ENCODE assay signal across 10 cellular contexts in genomic region chr1:204560590-204560989, GRCh38. TPM values are rescaled to one million over a fixed set of nuclear protein-coding genes. Genes with fewer than 3 reads are reported as not detected.
DNase-seq lines count a peak whose midpoint lies in the region; ATAC-seq and TF ChIP-seq lines count a peak whose summit lies in the region.
"Had no signal": no experiment of that assay in that cellular context is flagged by ENCODE, and none has a peak within 500 bp of the region (broad histone marks: within the 10 kb centered on the region; RNA-seq: fewer than 3 reads in every experiment).

No MANE protein-coding gene starts in this region.

- CTCF ChIA-PET in CD8-positive, alpha-beta memory T cell (lab: Charles Lee) = interaction anchor here (1.2 kb wide), 1 partner anchor 16 kb away, joined by 3 read pairs; no protein-coding TSS in a partner anchor

- H2BK120ac ChIP-seq in mesenchymal stem cell (ENCODE audit: low read depth, low read length) = no peak overlapping the region

- no peak overlapping the region for H2AK5ac ChIP-seq in mesenchymal stem cell (ENCODE audit: low read length, severe bottlenecking)

- H2BK5ac ChIP-seq in mesenchymal stem cell (ENCODE audit: low read depth, low read length, poor library complexity, severe bottlenecking) = no peak overlapping the region

- no peak for TF ChIP-seq CTCF in brain microvascular endothelial cell (IDR thresholded peaks at IDR 0.05; ENCODE audit: low read depth, low read length, missing control alignments)
- no peak for TF ChIP-seq CTCF in MM.1S (IDR thresholded peaks at IDR 0.05; ENCODE audit: low read length)

- H3K27ac ChIP-seq in CD8-positive, alpha-beta memory T cell (ENCODE audit: low read depth, low read length) = no peak overlapping the region
- no peak overlapping the region for H3K27ac ChIP-seq in brain microvascular endothelial cell
- H3K27ac ChIP-seq in mesenchymal stem cell (ENCODE audit: low read length, poor library complexity, severe bottlenecking) = no peak overlapping the region
- H3K27ac ChIP-seq in MM.1S (ENCODE audit: low read length) = no peak overlapping the region
- H3K27ac ChIP-seq: gastroesophageal sphincter had no signal

- H3K4me1 ChIP-seq in CD8-positive, alpha-beta memory T cell (ENCODE audit: insufficient read depth, low read length) = peaks cover 36% of the 10 kb centered on the region
- H3K4me1 ChIP-seq in mesenchymal stem cell (ENCODE audit: control insufficient read depth, insufficient read depth, low read depth, low read length) (peaks cover 3% of the 10 kb centered on the region), MM.1S (ENCODE audit: low read length) (peaks cover 25% of the 10 kb centered on the region)
- H3K4me1 ChIP-seq: gastroesophageal sphincter had no signal

- no peaks in the 10 kb centered on the region for H3K9me3 ChIP-seq in CD8-positive, alpha-beta memory T cell (ENCODE audit: low read length)
- H3K9me3 ChIP-seq in mesenchymal stem cell (ENCODE audit: control insufficient read depth, low read length) = no peaks in the 10 kb centered on the region
- H3K9me3 ChIP-seq in MM.1S (replicated peaks; ENCODE audit: insufficient read depth, low read length) = no peaks in the 10 kb centered on the region
- H3K9me3 ChIP-seq: gastroesophageal sphincter had no signal

- no peak overlapping the region for H2BK15ac ChIP-seq in mesenchymal stem cell (ENCODE audit: low read depth, poor library complexity, severe bottlenecking)

- no peak overlapping the region for H4K91ac ChIP-seq in mesenchymal stem cell (ENCODE audit: low read length)

- peak overlapping the region in 6 of 8 donors; percentile 6 to 56 (median 26) for H3K27ac Mint-ChIP-seq in CD8-positive, alpha-beta memory T cell

- no peaks in the 10 kb centered on the region for H3K36me3 ChIP-seq in CD8-positive, alpha-beta memory T cell (ENCODE audit: insufficient read depth, low read length)
- no peaks in the 10 kb centered on the region for H3K36me3 ChIP-seq in brain microvascular endothelial cell (replicated peaks)
- peaks cover 12 to 22% of the 10 kb centered on the region in 2 experiments for H3K36me3 ChIP-seq in mesenchymal stem cell (ENCODE audit: control insufficient read depth in 1 of 2, insufficient read depth in 2 of 2, low read depth in 1 of 2, low read length in 2 of 2)
- no peaks in the 10 kb centered on the region for H3K36me3 ChIP-seq in MM.1S (replicated peaks; ENCODE audit: insufficient read depth, low read length)

- H3K14ac ChIP-seq in mesenchymal stem cell (ENCODE audit: low read length in 2 of 2) = no peak overlapping the region

- H3K23ac ChIP-seq in mesenchymal stem cell (ENCODE audit: low read length in 2 of 2) = no peak overlapping the region

- no peak for ATAC-seq in HG02840 (IDR thresholded peaks at IDR 0.05; ENCODE audit: low FRiP score, unreplicated experiment)
- ATAC-seq in HG02759 (IDR thresholded peaks at IDR 0.05; ENCODE audit: unreplicated experiment) = no peak
- ATAC-seq in GM19455 (IDR thresholded peaks at IDR 0.05; ENCODE audit: unreplicated experiment) = no peak
- ATAC-seq: gastroesophageal sphincter had no signal

- no peak overlapping the region for H3K4me3 ChIP-seq in CD8-positive, alpha-beta memory T cell (ENCODE audit: low read length)
- no peak overlapping the region for H3K4me3 ChIP-seq in brain microvascular endothelial cell (ENCODE audit: low read depth, low read length)
- no peak overlapping the region for H3K4me3 ChIP-seq in mesenchymal stem cell (ENCODE audit: insufficient read depth in 1 of 2, low read depth in 1 of 2, low read length in 2 of 2)
- H3K4me3 ChIP-seq in MM.1S (ENCODE audit: low read length) = no peak overlapping the region
- H3K4me3 ChIP-seq: gastroesophageal sphincter had no signal

- H3K4me3 Mint-ChIP-seq in CD8-positive, alpha-beta memory T cell = no peak overlapping the region

- no peaks in the 10 kb centered on the region for H3K27me3 Mint-ChIP-seq in CD8-positive, alpha-beta memory T cell

- H3K36me3 Mint-ChIP-seq in CD8-positive, alpha-beta memory T cell = peaks cover 0 to 63% (median 17%) of the 10 kb centered on the region in 3 donors

- POLR2A ChIA-PET in CD8-positive, alpha-beta memory T cell (lab: Charles Lee) = no interaction called here

- no peaks in the 10 kb centered on the region for H3K9me3 Mint-ChIP-seq in CD8-positive, alpha-beta memory T cell

- no peak overlapping the region for H2BK12ac ChIP-seq in mesenchymal stem cell (ENCODE audit: low read length in 2 of 2)

- no peak for DNase-seq in CD8-positive, alpha-beta memory T cell
- DNase-seq in HT1080 (ENCODE audit: low read depth) = peak; percentile 53
- DNase-seq in brain microvascular endothelial cell = peak; percentile 16
- DNase-seq in mesenchymal stem cell = peak; percentile 49
- DNase-seq in MM.1S = no peak
- DNase-seq: stimulated activated CD4-positive, alpha-beta T cell treated with anti-CD3 and anti-CD28 coated beads, Interleukin-15, amount 100 ng/mL, for 24 hours had no signal

- H3F3A ChIP-seq in MM.1S (ENCODE audit: insufficient read depth, low read length) = peaks cover 27% of the 10 kb centered on the region

- H3K79me2 ChIP-seq in MM.1S (ENCODE audit: low read length) = no peaks in the 10 kb centered on the region

- H3K4ac ChIP-seq in mesenchymal stem cell (ENCODE audit: low read depth in 1 of 2, low read length in 2 of 2) = no peak overlapping the region

- H3K9ac ChIP-seq in mesenchymal stem cell (ENCODE audit: low read length) (no peak overlapping the region), MM.1S (ENCODE audit: low read length) (no peak overlapping the region)

- no peaks in the 10 kb centered on the region for H3K27me3 ChIP-seq in CD8-positive, alpha-beta memory T cell (ENCODE audit: insufficient read depth, low read length, poor library complexity, severe bottlenecking)
- H3K27me3 ChIP-seq in brain microvascular endothelial cell (replicated peaks) = no peaks in the 10 kb centered on the region
- H3K27me3 ChIP-seq in mesenchymal stem cell (ENCODE audit: control insufficient read depth in 1 of 2, insufficient read depth in 1 of 2, low read length in 2 of 2) = no peaks in the 10 kb centered on the region
- H3K27me3 ChIP-seq in MM.1S (replicated peaks; ENCODE audit: insufficient read depth, low read length) = no peaks in the 10 kb centered on the region
- H3K27me3 ChIP-seq: gastroesophageal sphincter had no signal

- H3K4me2 ChIP-seq in mesenchymal stem cell (ENCODE audit: low read length, poor library complexity, severe bottlenecking) (no peak overlapping the region), MM.1S (ENCODE audit: low read depth, low read length) (no peak overlapping the region)

- H2AFZ ChIP-seq in mesenchymal stem cell (ENCODE audit: low read depth, low read length) (no peak overlapping the region), MM.1S (ENCODE audit: low read length) (no peak overlapping the region)

- H3K4me1 Mint-ChIP-seq in CD8-positive, alpha-beta memory T cell = peaks cover 35 to 50% (median 44%) of the 10 kb centered on the region in 3 donors

- in situ Hi-C loops in brain microvascular endothelial cell (cut with HindIII; ENCODE audit: low pct_ligation_motif_present, low sequenced_read_pairs) = no loop called here

- no peaks in the 10 kb centered on the region for H3K9me2 ChIP-seq in MM.1S (replicated peaks; ENCODE audit: insufficient read depth, low read length)

- no peak overlapping the region for H4K8ac ChIP-seq in mesenchymal stem cell (ENCODE audit: low read length)

- peaks cover 6% of the 10 kb centered on the region for H3K79me1 ChIP-seq in mesenchymal stem cell (replicated peaks; ENCODE audit: low read length, poor library complexity, severe bottlenecking)

- H3K18ac ChIP-seq in mesenchymal stem cell (ENCODE audit: low read depth in 1 of 2, low read length in 2 of 2) = no peak overlapping the region

- H4K20me1 ChIP-seq in MM.1S (ENCODE audit: insufficient read depth, low read length) = no peaks in the 10 kb centered on the region

RNA-seq across cellular contexts. Expression of gene MDM4, which starts 44.4 kb away (rescaled TPM):
- total RNA-seq in CD8-positive, alpha-beta memory T cell = 10 to 100 TPM; 80.7 TPM
- 13.6 TPM for polyA plus RNA-seq in CD8-positive, alpha-beta memory T cell
- 7.5 and 9.2 TPM in 2 replicates for total RNA-seq in HT1080 (2014; rRNA removed; shearing (Covaris generic))
- 8.4 and 10.3 TPM in 2 replicates for polyA plus RNA-seq in HT1080 (2015; cell fraction: cytosol; rRNA removed)
- 62.8 and 86.8 TPM in 2 replicates for polyA plus RNA-seq in HT1080 (2015; cell fraction: nucleus; rRNA removed)
- polyA plus RNA-seq in mesenchymal stem cell (2013, experiment 1 of 2) = 10.6 TPM
- polyA plus RNA-seq in mesenchymal stem cell (2013, experiment 2 of 2) = 9.5 TPM

Comparison
In these comparisons a context has a peak if more than half of its experiments do, and no peak if none do; other contexts are left out.
1. DNase-seq: peak in HT1080 (single experiment), brain microvascular endothelial cell (single experiment) and mesenchymal stem cell (single experiment); none in CD8-positive, alpha-beta memory T cell (0 of 5) and MM.1S (single experiment).